In genomic region chr14:61614693-61615092, GRCh38 we compare ENCODE assay signal across 21 cellular contexts.
DNase-seq lines count a peak whose midpoint lies in the region; ATAC-seq, FAIRE-seq and TF ChIP-seq lines count a peak whose summit lies in the region.
"Had no signal": no experiment of that assay in that cellular context is flagged by ENCODE, and none has a peak within 500 bp of the region (broad histone marks: within the 10 kb centered on the region; RNA-seq: fewer than 3 reads in every experiment).

No MANE protein-coding gene starts in this region.

- no peak for TF ChIP-seq EP300 in K562 (IDR thresholded peaks at IDR 0.05; ENCODE audit: low read length)

- FAIRE-seq in HTR-8/SVneo (lab: Jason Lieb, UNC) (peak; percentile 97), K562 (lab: Jason Lieb, UNC) (no peak), urothelium cell line (lab: Jason Lieb, UNC) (peak; percentile 81)
- FAIRE-seq: D721Med, GM12878, GM19239 had no signal

- POLR2A ChIA-PET in K562 (lab: Yijun Ruan, JAX), result no interaction called here

- 26% methylated on average over 13 of the region's 13 CpGs for WGBS in K562 (ENCODE audit: insufficient coverage, low coverage, missing lambda C conversion rate)

- no peak for TF ChIP-seq RAD21 in K562 (CRISPR knock-in tag; conservative IDR thresholded peaks at IDR 0.05 in 1 of 2, IDR thresholded peaks at IDR 0.05 in 1 of 2)

- H3K4me1 ChIP-seq in K562 (replicated peaks in 1 of 2; ENCODE audit: control insufficient read depth in 2 of 2, insufficient read depth in 2 of 2, low read length in 2 of 2) (no peaks in the 10 kb centered on the region), neutrophil (ENCODE audit: control insufficient read depth in 1 of 2, insufficient read depth in 1 of 2, low read depth in 1 of 2, low read length in 1 of 2) (peaks cover 13 to 16% of the 10 kb centered on the region in 2 experiments)

- in situ Hi-C loops in K562 (cut with MboI), result no loop called here

- peaks cover 4 to 8% of the 10 kb centered on the region in 2 experiments; a peak in 4 of 5 replicates for H3K27me3 ChIP-seq in K562 (ENCODE audit: control insufficient read depth in 2 of 2, insufficient read depth in 2 of 2, low read length in 2 of 2)
- H3K27me3 ChIP-seq in neutrophil, result no peaks in the 10 kb centered on the region
- H3K27me3 ChIP-seq: BE2C; BLaER1 treated with 17β-estradiol and CSF1 and Interleukin-3, amounts not matched to agents 10 nM and 100 nM had no signal

- H3K79me2 ChIP-seq in K562 (ENCODE audit: control insufficient read depth, insufficient read depth, low read length), result no peaks in the 10 kb centered on the region

- no peak for TF ChIP-seq POLR2A in K562 (conservative IDR thresholded peaks at IDR 0.05)

- no peak overlapping the region for H3K27ac ChIP-seq in K562 (ENCODE audit: extremely low read depth, low read depth, low read length)
- peak overlapping the region; percentile 38 for H3K27ac ChIP-seq in neutrophil
- H3K27ac ChIP-seq: BLaER1 treated with 17β-estradiol and CSF1 and Interleukin-3, amounts not matched to agents 10 nM and 100 nM had no signal

- no peak overlapping the region for H3K4me3 ChIP-seq in K562
- H3K4me3 ChIP-seq in neutrophil (ENCODE audit: low read depth in 1 of 2, low read length in 1 of 2), result no peak overlapping the region
- H3K4me3 ChIP-seq: BLaER1 treated with 17β-estradiol and CSF1 and Interleukin-3, amounts not matched to agents 10 nM and 100 nM; GM12878 had no signal

- no peak overlapping the region for H2AFZ ChIP-seq in K562 (ENCODE audit: low read depth, low read length)

- TF ChIP-seq CTCF in K562 (IDR thresholded peaks at IDR 0.05 in 2 of 3, conservative IDR thresholded peaks at IDR 0.05 in 1 of 3; ENCODE audit: insufficient read depth in 2 of 3, low read depth in 1 of 3, low read length in 3 of 3), result no peak
- TF ChIP-seq CTCF in neutrophil (IDR thresholded peaks at IDR 0.05), result no peak

- BruUV-seq in K562 (replicated peaks; lab: Mats Ljungman, UMichigan), result no TSS peak

- H3K36me3 ChIP-seq in K562 (ENCODE audit: control insufficient read depth, insufficient read depth, low read length) (no peaks in the 10 kb centered on the region), neutrophil (no peaks in the 10 kb centered on the region)
- H3K36me3 ChIP-seq: BE2C; BLaER1 treated with 17β-estradiol and CSF1 and Interleukin-3, amounts not matched to agents 10 nM and 100 nM had no signal

- H3K4me2 ChIP-seq in K562 (ENCODE audit: insufficient read depth, low read length), result no peak overlapping the region

- ATAC-seq in K562 (peak; percentile 57; the same call in 2 of the 3 replicates), GM19351 (IDR thresholded peaks at IDR 0.05; ENCODE audit: unreplicated experiment) (no peak), HG02973 (IDR thresholded peaks at IDR 0.05; ENCODE audit: unreplicated experiment) (no peak)
- ATAC-seq: GM12878, HCT116 had no signal

- CTCF ChIA-PET in K562 (lab: Yijun Ruan, JAX; ENCODE audit: low intra/inter-chr PET ratio), result no interaction called here

- no peaks in the 10 kb centered on the region for H4K20me1 ChIP-seq in K562 (replicated peaks; ENCODE audit: control insufficient read depth, insufficient read depth, low read length)
- H4K20me1 ChIP-seq: BLaER1 treated with 17β-estradiol and CSF1 and Interleukin-3, amounts not matched to agents 10 nM and 100 nM had no signal

- H3K9me3 ChIP-seq in K562 (replicated peaks; ENCODE audit: control insufficient read depth, insufficient read depth, low read depth, low read length) (no peaks in the 10 kb centered on the region), neutrophil (no peaks in the 10 kb centered on the region)
- H3K9me3 ChIP-seq: BE2C; BLaER1 treated with 17β-estradiol and CSF1 and Interleukin-3, amounts not matched to agents 10 nM and 100 nM had no signal

- intact Hi-C loops in K562 (cut with micrococcal nuclease), result no loop called here

- no peak overlapping the region for H3K9ac ChIP-seq in K562 (ENCODE audit: insufficient read depth in 1 of 2, low read depth in 2 of 2, low read length in 2 of 2)
- H3K9ac ChIP-seq: BLaER1 treated with 17β-estradiol and CSF1 and Interleukin-3, amounts not matched to agents 10 nM and 100 nM had no signal

- no peak for DNase-seq in HTR-8/SVneo (ENCODE audit: insufficient read length, low spot score)
- no peak for DNase-seq in K562 (ENCODE audit: extremely low read depth in 1 of 4, low spot score in 3 of 4)
- DNase-seq in urothelium cell line (ENCODE audit: low spot score), result no peak
- no peak for DNase-seq in SW480 (ENCODE audit: low spot score)
- DNase-seq in anterior cingulate cortex (lab: John Stamatoyannopoulos, UW), result no peak
- DNase-seq: BE2C; CD4-positive, alpha-beta T cell; CD8-positive, alpha-beta memory T cell; DMS 273 treated with DMSO at 0.1 percent for 48 hours; DMS79; EL; GDM1; H9 had no signal

- H3K9me1 ChIP-seq in K562 (ENCODE audit: control insufficient read depth, insufficient read depth, low read length), result no peaks in the 10 kb centered on the region

TF ChIP-seq in K562, 482 proteins besides CTCF, POLR2A, EP300 and RAD21:
- no peak for TF ChIP-seq MEF2A (IDR thresholded peaks at IDR 0.05; ENCODE audit: control insufficient read depth, low read depth, low read length)
- no peak for TF ChIP-seq XRCC5 (IDR thresholded peaks at IDR 0.05; ENCODE audit: low read depth, low read length)
- TF ChIP-seq PHB (CRISPR knock-in tag; IDR thresholded peaks at IDR 0.05), result no peak
- TF ChIP-seq MTA3 (IDR thresholded peaks at IDR 0.05; ENCODE audit: borderline replicate concordance), result no peak
- no peak for TF ChIP-seq CTBP1 (IDR thresholded peaks at IDR 0.05; ENCODE audit: borderline replicate concordance)
- TF ChIP-seq STAT5B (CRISPR knock-in tag; IDR thresholded peaks at IDR 0.05), result no peak
- no peak for TF ChIP-seq POLR2G (IDR thresholded peaks at IDR 0.05; ENCODE audit: low read depth, low read length)
- TF ChIP-seq NR0B1 (IDR thresholded peaks at IDR 0.05; ENCODE audit: partially characterized antibody), result no peak
TF ChIP-seq in K562: peak in this region for 0.
